Comparison of ENCODE assay signal across 18 cellular contexts in the genomic region with DNA sequence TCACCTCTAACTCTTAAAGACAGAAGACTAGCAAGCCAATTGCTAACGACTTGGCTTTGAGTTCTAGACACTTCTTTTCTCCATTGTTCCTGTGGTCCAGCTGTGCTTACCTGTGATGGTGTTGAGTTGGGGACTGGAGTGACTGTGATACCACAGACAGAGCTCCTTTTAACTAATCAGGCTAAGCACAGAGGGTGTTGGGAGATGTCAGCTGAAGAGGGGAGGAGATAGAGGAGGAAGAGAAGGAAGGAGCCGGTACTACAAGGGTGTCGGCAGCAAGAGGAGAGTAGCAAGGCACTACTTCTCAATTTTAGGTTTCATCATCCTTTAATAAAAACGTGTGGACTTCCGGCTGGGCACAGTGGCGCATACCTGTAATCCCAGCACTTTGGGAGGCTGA. TPM values are rescaled to one million over a fixed set of nuclear protein-coding genes. Genes with fewer than 3 reads are reported as not detected.
"Had no signal": no experiment of that assay in that cellular context is flagged by ENCODE, and none has a peak within 500 bp of the region (broad histone marks: within the 10 kb centered on the region; RNA-seq: fewer than 3 reads in every experiment).

No MANE protein-coding gene starts in this region.

- H3K27me3 ChIP-seq: ovary, right atrium auricular region, thyroid gland, upper lobe of left lung, uterus had no signal

- ATAC-seq: heart left ventricle; left colon; left ventricle myocardium superior; mucosa of descending colon; naive thymus-derived CD8-positive, alpha-beta T cell had no signal

- H3K36me3 Mint-ChIP-seq: naive thymus-derived CD8-positive, alpha-beta T cell had no signal

- H3K4me3 ChIP-seq: coronary artery, heart left ventricle, mucosa of descending colon, ovary, right atrium auricular region, sigmoid colon, skin epidermis, suprapubic skin, thyroid gland, upper lobe of left lung, uterus had no signal

- H3K27ac Mint-ChIP-seq: endodermal cell had no signal

- H3K36me3 ChIP-seq: heart left ventricle, ovary, right atrium auricular region, sigmoid colon, suprapubic skin, thyroid gland, upper lobe of left lung, uterus had no signal

- H3K27ac ChIP-seq: coronary artery, heart left ventricle, ovary, right atrium auricular region, sigmoid colon, suprapubic skin, thyroid gland, upper lobe of left lung, uterus had no signal

- H3K4me3 Mint-ChIP-seq: endodermal cell; naive thymus-derived CD8-positive, alpha-beta T cell had no signal

- H3K9me3 ChIP-seq: heart left ventricle, mucosa of descending colon, ovary, right atrium auricular region, sigmoid colon, suprapubic skin, thyroid gland, upper lobe of left lung, uterus had no signal

- H3K9me3 Mint-ChIP-seq: naive thymus-derived CD8-positive, alpha-beta T cell had no signal

- H3K4me1 ChIP-seq: uterus had no signal

- DNase-seq: effector CD4-positive, alpha-beta T cell; endodermal cell; heart left ventricle; hippocampal formation; left colon; left ventricle myocardium superior; mucosa of descending colon; naive thymus-derived CD8-positive, alpha-beta T cell; ovary; sigmoid colon; stimulated activated CD4-positive, alpha-beta T cell treated with anti-CD3 and anti-CD28 coated beads, Interleukin-12 subunit alpha, Interleukin-12 subunit beta, amount 100 ng/mL, for 4 hours; thyroid gland; upper lobe of left lung; uterus had no signal

RNA-seq across cellular contexts. Expression of a gene that starts 45.9 kb away (rescaled TPM):
- total RNA-seq: naive thymus-derived CD8-positive, alpha-beta T cell had no signal
- polyA plus RNA-seq: naive thymus-derived CD8-positive, alpha-beta T cell had no signal
